In the genomic region with DNA sequence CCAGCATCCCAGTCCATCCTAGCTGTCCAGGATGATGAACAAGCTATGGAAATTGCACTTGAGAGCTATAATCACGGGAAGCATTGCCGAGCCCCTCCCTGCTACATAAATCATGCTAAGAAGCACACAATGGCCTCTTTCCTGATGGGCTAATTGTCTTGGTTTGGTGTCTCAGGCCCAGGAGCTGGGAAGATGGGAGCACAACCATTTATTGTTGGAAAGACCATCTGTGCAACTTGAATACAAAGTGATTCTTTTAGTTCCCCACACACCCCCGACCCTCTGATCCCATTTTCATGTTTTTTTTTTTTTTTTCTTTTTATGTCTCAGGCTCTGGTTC, we compare ENCODE assay signal across 29 cellular contexts.
DNase-seq lines count a peak whose midpoint lies in the region; ATAC-seq, FAIRE-seq and TF ChIP-seq lines count a peak whose summit lies in the region.
"Had no signal": no experiment of that assay in that cellular context is flagged by ENCODE, and none has a peak within 500 bp of the region (broad histone marks: within the 10 kb centered on the region; RNA-seq: fewer than 3 reads in every experiment).

No MANE protein-coding gene starts in this region.

- H3K4me3 Mint-ChIP-seq in activated naive CD8-positive, alpha-beta T cell: no peak overlapping the region
- no peak overlapping the region for H3K4me3 Mint-ChIP-seq in activated naive CD8-positive, alpha-beta T cell treated with anti-CD3 and anti-CD28 coated beads for 36 hours
- H3K4me3 Mint-ChIP-seq in type B pancreatic cell (peak overlapping the region; percentile 9), T-cell (no peak overlapping the region)
- H3K4me3 Mint-ChIP-seq: activated B cell treated with CpG ODN at 0.5 μM for 24 hours; activated naive CD4-positive, alpha-beta T cell treated with anti-CD3 and anti-CD28 coated beads, Interleukin-2, amount 50 U/mL, for 24 hours had no signal

- H3K4me1 ChIP-seq in pancreas: peaks cover 26 to 53% (median 33%) of the 10 kb centered on the region in 3 donors

- H3K27ac Mint-ChIP-seq in activated naive CD8-positive, alpha-beta T cell: peak overlapping the region; percentile 16
- H3K27ac Mint-ChIP-seq in activated naive CD8-positive, alpha-beta T cell treated with anti-CD3 and anti-CD28 coated beads for 36 hours: no peak overlapping the region
- H3K27ac Mint-ChIP-seq in type B pancreatic cell: no peak overlapping the region
- no peak overlapping the region for H3K27ac Mint-ChIP-seq in T-cell
- H3K27ac Mint-ChIP-seq: activated B cell treated with CpG ODN at 0.5 μM for 24 hours, progenitor cell of endocrine pancreas had no signal

- no peak for TF ChIP-seq CTCF in type B pancreatic cell (conservative IDR thresholded peaks at IDR 0.05)
- TF ChIP-seq CTCF in pancreas (IDR thresholded peaks at IDR 0.05): no peak

- H3K9me3 Mint-ChIP-seq in activated naive CD8-positive, alpha-beta T cell (ENCODE audit: low read depth): no peaks in the 10 kb centered on the region
- no peaks in the 10 kb centered on the region for H3K9me3 Mint-ChIP-seq in activated naive CD8-positive, alpha-beta T cell treated with anti-CD3 and anti-CD28 coated beads for 36 hours
- no peaks in the 10 kb centered on the region for H3K9me3 Mint-ChIP-seq in type B pancreatic cell
- no peaks in the 10 kb centered on the region for H3K9me3 Mint-ChIP-seq in T-cell
- H3K9me3 Mint-ChIP-seq: activated B cell treated with CpG ODN at 0.5 μM for 24 hours; activated naive CD4-positive, alpha-beta T cell treated with anti-CD3 and anti-CD28 coated beads, Interleukin-2, amount 50 U/mL, for 24 hours had no signal

- no peaks in the 10 kb centered on the region for H3K27me3 ChIP-seq in pancreas
- H3K27me3 ChIP-seq: ascending aorta, stomach, upper lobe of left lung had no signal

- WGBS in pancreas, 2 donors: 70 to 89% methylated on average over 3 of the region's 3 CpGs

- intact Hi-C loops in pancreas (cut with DNase I): no loop called here

- no peak overlapping the region for H3K4me3 ChIP-seq in pancreas
- H3K4me3 ChIP-seq: ascending aorta, mucosa of descending colon, stomach, upper lobe of left lung had no signal

- no peak for DNase-seq in activated naive CD8-positive, alpha-beta T cell treated with anti-CD3 and anti-CD28 coated beads for 36 hours
- DNase-seq in caudate nucleus (lab: John Stamatoyannopoulos, UW): peak in 7 of 61 donors; percentile 13 to 54 (median 36)
- DNase-seq in left kidney (ENCODE audit: low read depth, low spot score): peak; percentile 67
- DNase-seq in type B pancreatic cell (ENCODE audit: extremely low spot score, unreplicated experiment): no peak
- no peak for DNase-seq in NAMALWA (ENCODE audit: low spot score)
- no peak for DNase-seq in pancreas
- DNase-seq in T-cell: no peak
- DNase-seq: activated B cell treated with CpG ODN at 0.5 μM for 24 hours; activated CD4-positive, alpha-beta T cell treated with anti-CD3 and anti-CD28 coated beads, Interleukin-2, amount 50 U/mL, for 48 hours; activated CD8-positive, alpha-beta memory T cell treated with anti-CD3 and anti-CD28 coated beads, Interleukin-2, amount 50 U/mL, for 4 hours; AML-193; central memory CD4-positive, alpha-beta T cell; DMS79; erythroblast; foreskin fibroblast; mucosa of descending colon; NCI-H187; NCI-H226; OCI-M1; stimulated activated CD4-positive, alpha-beta T cell treated with anti-CD3 and anti-CD28 coated beads, Interleukin-15, amount 100 ng/mL, for 24 hours; stomach; T1000; upper lobe of left lung had no signal

- no peak for ATAC-seq in pancreas
- ATAC-seq in T-cell (replicated peaks in 1 of 4): no peak
- ATAC-seq: mucosa of descending colon had no signal

- H3K36me3 ChIP-seq in pancreas: no peaks in the 10 kb centered on the region

- no peak for FAIRE-seq in pancreas (lab: Jason Lieb, UNC)
- FAIRE-seq: A204.1, H1 had no signal

- CTCF ChIA-PET in T-cell (lab: Charles Lee): no interaction called here

- H3K9me3 ChIP-seq in pancreas: no peaks in the 10 kb centered on the region
- H3K9me3 ChIP-seq: ascending aorta, mucosa of descending colon, stomach, upper lobe of left lung had no signal

- H3K36me3 Mint-ChIP-seq in activated naive CD8-positive, alpha-beta T cell: peaks cover 7% of the 10 kb centered on the region
- peaks cover 49% of the 10 kb centered on the region for H3K36me3 Mint-ChIP-seq in activated naive CD8-positive, alpha-beta T cell treated with anti-CD3 and anti-CD28 coated beads for 36 hours
- H3K36me3 Mint-ChIP-seq in type B pancreatic cell (no peaks in the 10 kb centered on the region), T-cell (peaks cover 46% of the 10 kb centered on the region)

- H3K4me1 Mint-ChIP-seq in activated naive CD8-positive, alpha-beta T cell (ENCODE audit: low read depth): peaks cover 49% of the 10 kb centered on the region
- H3K4me1 Mint-ChIP-seq in activated naive CD8-positive, alpha-beta T cell treated with anti-CD3 and anti-CD28 coated beads for 36 hours: peaks cover 43% of the 10 kb centered on the region
- H3K4me1 Mint-ChIP-seq in type B pancreatic cell (ENCODE audit: unreplicated experiment) (peaks cover 59% of the 10 kb centered on the region), T-cell (peaks cover 29 to 59% (median 41%) of the 10 kb centered on the region in 3 donors)

- POLR2A ChIA-PET in T-cell (lab: Charles Lee): no interaction called here

- no peaks in the 10 kb centered on the region for H3K27me3 Mint-ChIP-seq in activated naive CD8-positive, alpha-beta T cell
- no peaks in the 10 kb centered on the region for H3K27me3 Mint-ChIP-seq in activated naive CD8-positive, alpha-beta T cell treated with anti-CD3 and anti-CD28 coated beads for 36 hours
- H3K27me3 Mint-ChIP-seq in type B pancreatic cell (peaks cover 4% of the 10 kb centered on the region), T-cell (no peaks in the 10 kb centered on the region)
- H3K27me3 Mint-ChIP-seq: activated B cell treated with CpG ODN at 0.5 μM for 24 hours; activated naive CD4-positive, alpha-beta T cell treated with anti-CD3 and anti-CD28 coated beads, Interleukin-2, amount 50 U/mL, for 24 hours; progenitor cell of endocrine pancreas had no signal

- H3K27ac ChIP-seq in caudate nucleus (ENCODE audit: low read depth, low read length): peak overlapping the region; percentile 81
- H3K27ac ChIP-seq in pancreas: no peak overlapping the region
- H3K27ac ChIP-seq: stomach had no signal
